15 cellular contexts compared by ENCODE assay signal in the genomic region with DNA sequence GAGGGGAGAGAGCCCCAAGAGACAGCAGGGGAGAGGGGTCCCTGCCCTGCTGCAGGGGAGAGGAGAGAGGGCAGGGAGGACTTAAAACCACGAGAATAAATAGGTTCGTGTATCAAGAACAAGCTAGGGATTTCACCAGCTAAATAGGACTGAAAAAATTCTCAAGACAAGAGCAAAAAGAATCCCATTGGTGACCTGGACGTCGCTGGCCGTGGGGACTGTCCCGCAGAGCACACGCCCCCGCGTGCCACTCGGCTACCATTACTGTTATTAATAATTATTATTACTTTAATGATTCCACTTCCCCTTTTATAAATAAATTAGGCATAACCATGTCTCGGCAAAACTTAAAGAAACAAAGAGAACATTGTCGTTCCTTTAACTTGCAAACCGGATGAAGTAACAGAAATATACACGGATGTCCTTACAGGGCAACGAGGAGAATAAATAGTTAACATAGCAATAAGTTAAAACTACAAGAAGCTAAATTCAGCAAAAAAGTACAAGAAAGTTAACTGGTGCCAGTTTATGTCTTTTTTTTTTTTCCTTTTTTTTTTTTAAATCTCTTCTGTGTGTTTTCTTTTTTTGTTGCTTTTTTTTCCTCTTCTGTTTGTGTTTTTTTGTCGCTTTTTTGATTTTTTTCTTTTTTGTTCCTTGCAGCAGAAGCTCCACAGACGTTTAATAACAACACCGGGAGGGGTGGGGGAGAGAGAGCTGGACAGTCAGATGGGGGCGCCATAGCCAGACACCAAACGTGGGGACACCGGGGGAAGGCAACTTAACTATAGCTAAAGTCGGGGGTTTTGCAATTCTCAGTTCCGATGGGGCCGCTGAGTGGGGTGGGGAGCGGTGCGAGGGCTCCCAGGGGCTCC. TPM values are rescaled to one million over a fixed set of nuclear protein-coding genes. Genes with fewer than 3 reads are reported as not detected.
A peak's percentile ranks its signal among the peaks of the same experiment; 100 is the strongest.
DNase-seq lines count a peak whose midpoint lies in the region; ATAC-seq, FAIRE-seq and TF ChIP-seq lines count a peak whose summit lies in the region.
"Had no signal": no experiment of that assay in that cellular context is flagged by ENCODE, and none has a peak within 500 bp of the region (broad histone marks: within the 10 kb centered on the region; RNA-seq: fewer than 3 reads in every experiment).

No MANE protein-coding gene starts in this region.

- H3K36me3 ChIP-seq in OCI-LY1 (ENCODE audit: insufficient read depth, low read length) (peaks cover 34% of the 10 kb centered on the region), right lobe of liver (peaks cover 0 to 22% (median 5%) of the 10 kb centered on the region in 4 donors), tibial nerve (peaks cover 0 to 39% (median 7%) of the 10 kb centered on the region in 3 donors)
- H3K36me3 ChIP-seq: ovary had no signal

- H3K36me3 Mint-ChIP-seq in stimulated activated memory B cell treated with anti-CD40 and anti-IgM and Interleukin-4, amounts not matched to agents 10 μg/mL and 1 μg/mL and 100 μg/mL, for 72 hours = peaks cover 31% of the 10 kb centered on the region

- H3K9me2 ChIP-seq in OCI-LY1 (ENCODE audit: low read depth, low read length) = no peaks in the 10 kb centered on the region

- H3K4me2 ChIP-seq in OCI-LY1 (ENCODE audit: low read length) = no peak overlapping the region

- no peaks in the 10 kb centered on the region for H4K20me1 ChIP-seq in OCI-LY1 (ENCODE audit: insufficient read depth, low read length)

- peak; percentile 79 for DNase-seq in GM13976 (ENCODE audit: low spot score)
- no peak for DNase-seq in right lobe of liver
- no peak for DNase-seq in germinal center (ENCODE audit: low spot score)
- no peak for DNase-seq in tibial nerve (ENCODE audit: low spot score in 2 of 2)
- DNase-seq: activated T-cell treated with anti-CD3 and anti-CD28 coated beads, Interleukin-2, amount 50 U/mL, for 4 hours; DMS79 treated with DMSO at 0.1 percent for 48 hours; left cardiac atrium; MV-4-11 had no signal

- H3F3A ChIP-seq in OCI-LY1 (ENCODE audit: insufficient read depth, low read length) = no peaks in the 10 kb centered on the region

- H3K79me2 ChIP-seq in OCI-LY1 (ENCODE audit: insufficient read depth, low read length) = no peaks in the 10 kb centered on the region

- peaks cover 19% of the 10 kb centered on the region for H3K4me1 Mint-ChIP-seq in stimulated activated memory B cell treated with anti-CD40 and anti-IgM and Interleukin-4, amounts not matched to agents 10 μg/mL and 1 μg/mL and 100 μg/mL, for 72 hours

- intact Hi-C loops in right lobe of liver (cut with DNase I) = no loop called here

- 45% methylated on average over 26 of the region's 26 CpGs for WGBS in right lobe of liver (ENCODE audit: insufficient coverage, low coverage, low lambda C conversion rate, missing lambda C conversion rate)
- 27% methylated on average over 26 of the region's 26 CpGs for WGBS in tibial nerve, 2 donors

- no peak for TF ChIP-seq CTCF in GM13976 (IDR thresholded peaks at IDR 0.05; ENCODE audit: borderline replicate concordance, control extremely low read depth, extremely low read depth, insufficient read depth, missing control alignments)
- TF ChIP-seq CTCF in OCI-LY1 (IDR thresholded peaks at IDR 0.05; ENCODE audit: low read length) = peak; percentile 55
- no peak for TF ChIP-seq CTCF in right lobe of liver (IDR thresholded peaks at IDR 0.05)
- no peak for TF ChIP-seq CTCF in tibial nerve (IDR thresholded peaks at IDR 0.05)

- no peaks in the 10 kb centered on the region for H3K9me3 Mint-ChIP-seq in stimulated activated memory B cell treated with anti-CD40 and anti-IgM and Interleukin-4, amounts not matched to agents 10 μg/mL and 1 μg/mL and 100 μg/mL, for 72 hours
- H3K9me3 Mint-ChIP-seq: activated T-cell treated with anti-CD3 and anti-CD28 coated beads, Interleukin-2, amount 50 U/mL, for 4 hours had no signal

- H3K27ac Mint-ChIP-seq in stimulated activated memory B cell treated with anti-CD40 and anti-IgM and Interleukin-4, amounts not matched to agents 10 μg/mL and 1 μg/mL and 100 μg/mL, for 72 hours = peak overlapping the region; percentile 58

- peak; percentile 35 for FAIRE-seq in endometrium (lab: Jason Lieb, UNC)
- FAIRE-seq: bronchial epithelial cell had no signal

- peaks cover 14% of the 10 kb centered on the region for H3K4me1 ChIP-seq in OCI-LY1 (ENCODE audit: insufficient read depth, low read length, severe bottlenecking)
- no peaks in the 10 kb centered on the region for H3K4me1 ChIP-seq in right lobe of liver
- peaks cover 0 to 16% (median 2%) of the 10 kb centered on the region in 4 donors for H3K4me1 ChIP-seq in tibial nerve
- H3K4me1 ChIP-seq: HAP-1 had no signal

- no peak overlapping the region for H3K9ac ChIP-seq in OCI-LY1 (ENCODE audit: low read length)

- ATAC-seq in stimulated activated memory B cell treated with anti-CD40 and anti-IgM and Interleukin-4, amounts not matched to agents 10 μg/mL and 1 μg/mL and 100 μg/mL, for 72 hours = peak; percentile 21
- no peak for ATAC-seq in right lobe of liver
- ATAC-seq: activated T-cell treated with anti-CD3 and anti-CD28 coated beads, Interleukin-2, amount 50 U/mL, for 4 hours; left cardiac atrium had no signal

- no peaks in the 10 kb centered on the region for H3K27me3 ChIP-seq in OCI-LY1 (ENCODE audit: insufficient read depth, low read length)
- no peaks in the 10 kb centered on the region for H3K27me3 ChIP-seq in right lobe of liver
- peaks cover 0 to 17% of the 10 kb centered on the region in 2 donors for H3K27me3 ChIP-seq in tibial nerve
- H3K27me3 ChIP-seq: ovary had no signal

- TF ChIP-seq EP300 in tibial nerve (IDR thresholded peaks at IDR 0.05) = no peak

- peak overlapping the region; percentile 44 for H3K4me3 Mint-ChIP-seq in stimulated activated memory B cell treated with anti-CD40 and anti-IgM and Interleukin-4, amounts not matched to agents 10 μg/mL and 1 μg/mL and 100 μg/mL, for 72 hours
- H3K4me3 Mint-ChIP-seq: activated T-cell treated with anti-CD3 and anti-CD28 coated beads, Interleukin-2, amount 50 U/mL, for 4 hours had no signal

- H3K4me3 ChIP-seq in OCI-LY1 (ENCODE audit: low read depth, low read length, poor library complexity, severe bottlenecking) (no peak overlapping the region), right lobe of liver (no peak overlapping the region), tibial nerve (no peak overlapping the region)
- H3K4me3 ChIP-seq: HAP-1, ovary, thoracic aorta had no signal

- TF ChIP-seq POLR2A in right lobe of liver (IDR thresholded peaks at IDR 0.05) = no peak
- no peak for TF ChIP-seq POLR2A in tibial nerve (IDR thresholded peaks at IDR 0.05)

- no peak overlapping the region for H3K27ac ChIP-seq in OCI-LY1 (ENCODE audit: low read depth, low read length, poor library complexity, severe bottlenecking)
- no peak overlapping the region for H3K27ac ChIP-seq in right lobe of liver
- H3K27ac ChIP-seq in tibial nerve = no peak overlapping the region
- H3K27ac ChIP-seq: ovary, thoracic aorta had no signal

- peaks cover 12% of the 10 kb centered on the region for H3K27me3 Mint-ChIP-seq in stimulated activated memory B cell treated with anti-CD40 and anti-IgM and Interleukin-4, amounts not matched to agents 10 μg/mL and 1 μg/mL and 100 μg/mL, for 72 hours

- in situ Hi-C loops in GM13976 (cut with MboI; ENCODE audit: low sequenced_read_pairs, unreplicated experiment) = no loop called here

- no peaks in the 10 kb centered on the region for H3K9me3 ChIP-seq in OCI-LY1 (ENCODE audit: low read length)
- H3K9me3 ChIP-seq in right lobe of liver = no peaks in the 10 kb centered on the region
- H3K9me3 ChIP-seq in tibial nerve = no peaks in the 10 kb centered on the region
- H3K9me3 ChIP-seq: HAP-1, ovary, thoracic aorta had no signal

- H2AFZ ChIP-seq in OCI-LY1 (ENCODE audit: low read length) = no peak overlapping the region

RNA-seq across cellular contexts. Expression of a gene that starts 16.7 kb away (rescaled TPM):
- total RNA-seq in right lobe of liver (100 to 1,000 TPM; 114 to 206 (median 192) TPM), tibial nerve (100 to 1,000 TPM in 1 of 4 donors, 10 to 100 TPM in 3; 94.0 to 101 (median 97.4) TPM)

RNA-seq across cellular contexts. Expression of a gene that starts 17.3 kb away (rescaled TPM):
- total RNA-seq in right lobe of liver (under 1 TPM; 0.21 to 0.73 (median 0.54) TPM), tibial nerve (1 to 10 TPM in 1 of 4 donors, under 1 TPM in 1, not detected in 2; 0.42 to 1.3 TPM)
- total RNA-seq: bronchial epithelial cell had no signal

RNA-seq across cellular contexts. Expression of a gene that starts 28.7 kb away (rescaled TPM):
- total RNA-seq in right lobe of liver = not detected
- total RNA-seq in tibial nerve = not detected
- total RNA-seq: bronchial epithelial cell, ovary, thoracic aorta had no signal

RNA-seq across cellular contexts. Expression of a gene that starts 33.1 kb away (rescaled TPM):
- total RNA-seq in right lobe of liver = 10 to 100 TPM in 5 of 6 experiments, 1 to 10 TPM in 1; 6.7 to 26.6 (median 19.7) TPM
- 10 to 100 TPM in 2 of 4 donors, 1 to 10 TPM in 2; 5.7 to 17.9 (median 11.0) TPM for total RNA-seq in tibial nerve

RNA-seq across cellular contexts. Expression of a gene that starts 53.5 kb away (rescaled TPM):
- total RNA-seq in right lobe of liver (1 to 10 TPM; 2.7 to 7.0 (median 3.9) TPM), tibial nerve (10 to 100 TPM in 2 of 4 donors, 1 to 10 TPM in 2; 7.2 to 22.9 (median 11.7) TPM)
